ENCODE assay signal across 8 cellular contexts in the genomic region with DNA sequence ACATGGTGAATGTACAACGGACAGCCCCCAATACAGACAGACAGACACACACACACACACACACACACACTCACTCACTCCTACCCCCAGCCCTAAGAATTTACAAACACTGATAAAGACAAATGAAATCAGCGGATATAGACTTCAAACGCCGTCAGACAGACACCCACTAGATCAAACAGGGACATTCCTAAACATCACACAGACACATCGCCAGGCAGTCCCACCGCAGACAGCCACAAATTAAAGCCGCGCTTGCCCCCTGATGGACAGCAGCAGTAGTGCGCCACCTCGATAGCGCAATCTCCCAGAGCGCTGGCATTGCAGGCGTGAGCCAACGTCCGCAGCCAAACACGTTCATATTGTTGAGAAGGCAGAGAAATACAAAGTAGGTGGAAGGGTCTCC. TPM values are rescaled to one million over a fixed set of nuclear protein-coding genes. Genes with fewer than 3 reads are reported as not detected.
DNase-seq lines count a peak whose midpoint lies in the region; ATAC-seq and TF ChIP-seq lines count a peak whose summit lies in the region.

No MANE protein-coding gene starts in this region.

- peak; percentile 62 for TF ChIP-seq CTCF in NB4 (IDR thresholded peaks at IDR 0.05; ENCODE audit: low read depth, low read length)
- peak; percentile 52 to 89 (median 87) for TF ChIP-seq CTCF in sigmoid colon (IDR thresholded peaks at IDR 0.05)

- peak; percentile 76 for DNase-seq in DMS153 treated with DMSO at 0.1 percent for 48 hours (lab: John Stamatoyannopoulos, UW; ENCODE audit: unreplicated experiment)
- DNase-seq in NB4 (ENCODE audit: low read depth) = peak; percentile 89
- DNase-seq in T-helper 2 cell = peak; percentile 61 to 92 (median 89)
- DNase-seq in amniotic stem cell (lab: John Stamatoyannopoulos, UW) = peak; percentile 47
- peak; percentile 80 to 91 (median 90) for DNase-seq in right cardiac atrium
- peak; percentile 84 for DNase-seq in sigmoid colon

- ATAC-seq in GM21786 (IDR thresholded peaks at IDR 0.05; ENCODE audit: unreplicated experiment) (peak; percentile 45), right cardiac atrium (peak; percentile 90 to 95), HG02870 (IDR thresholded peaks at IDR 0.05; ENCODE audit: unreplicated experiment) (no peak)

- H3K4me1 ChIP-seq in right cardiac atrium (ENCODE audit: control insufficient read depth, insufficient read depth, low read length) (no peaks in the 10 kb centered on the region), sigmoid colon (peaks cover 0 to 9% (median 7%) of the 10 kb centered on the region in 4 donors)

- intact Hi-C loops in right cardiac atrium (cut with DNase I) (loop anchor here (2.0 to 10.0 kb wide), 6 partner anchors 124 to 345 kb away; a partner anchor contains a TSS), sigmoid colon (cut with DNase I) (loop anchor here (1.0 to 5.0 kb wide), 4 partner anchors 110 to 346 kb away; a partner anchor contains a TSS)

- H3K27me3 ChIP-seq in right cardiac atrium (ENCODE audit: control insufficient read depth, insufficient read depth) (no peaks in the 10 kb centered on the region), sigmoid colon (peaks cover 0 to 5% (median 0%) of the 10 kb centered on the region in 3 donors)

- H3K9me3 ChIP-seq in right cardiac atrium (ENCODE audit: control insufficient read depth, low read length) = no peaks in the 10 kb centered on the region
- no peaks in the 10 kb centered on the region for H3K9me3 ChIP-seq in sigmoid colon

- TF ChIP-seq EP300 in sigmoid colon (IDR thresholded peaks at IDR 0.05) = no peak

- peak overlapping the region; percentile 36 for H3K4me3 ChIP-seq in NB4 (ENCODE audit: low read depth, low read length)
- peak overlapping the region; percentile 27 for H3K4me3 ChIP-seq in right cardiac atrium (ENCODE audit: low read length)
- H3K4me3 ChIP-seq in sigmoid colon = peak overlapping the region in 3 of 4 donors; percentile 13 to 42 (median 37)

- WGBS in right cardiac atrium = 2% methylated on average over 16 of the region's 16 CpGs
- WGBS in sigmoid colon, 2 donors = 4 to 7% methylated on average over 16 of the region's 16 CpGs

- H3K27ac ChIP-seq in right cardiac atrium (ENCODE audit: low read length) (no peak overlapping the region), sigmoid colon (peak overlapping the region in 1 of 4 donors; percentile 47)

- H3K36me3 ChIP-seq in sigmoid colon = no peaks in the 10 kb centered on the region

- TF ChIP-seq POLR2A in NB4 (IDR thresholded peaks at IDR 0.05; ENCODE audit: extremely low read depth, insufficient read length) = no peak
- no peak for TF ChIP-seq POLR2A in sigmoid colon (IDR thresholded peaks at IDR 0.05)

RNA-seq across cellular contexts. Expression of a gene that starts 24.7 kb away (rescaled TPM):
- total RNA-seq in right cardiac atrium = under 1 TPM; 0.25 to 0.53 (median 0.38) TPM
- polyA plus RNA-seq in right cardiac atrium = not detected
- under 1 TPM in 1 of 4 donors, not detected in 3; 0.28 TPM for total RNA-seq in sigmoid colon
- 1 to 10 TPM in 2 of 3 donors, under 1 TPM in 1; 0.61 to 1.8 (median 1.2) TPM for polyA plus RNA-seq in sigmoid colon
